ENCODE assay signal across 1 cellular context in genomic region chr7:92245487-92246362, GRCh38.
TF ChIP-seq lines count a peak whose summit lies in the region.

ANKIB1 (plus strand) TSS chr7:92245974; CDS start chr7:92294979, 49,005 bp downstream.
KRIT1 (minus strand) TSS chr7:92245914; CDS start chr7:92242135, 3,779 bp downstream.

TF ChIP-seq in HepG2, 621 proteins besides CTCF, POLR2A, EP300 and RAD21 (continued from another document and continues in another):
- TF ChIP-seq, protein P1, sequence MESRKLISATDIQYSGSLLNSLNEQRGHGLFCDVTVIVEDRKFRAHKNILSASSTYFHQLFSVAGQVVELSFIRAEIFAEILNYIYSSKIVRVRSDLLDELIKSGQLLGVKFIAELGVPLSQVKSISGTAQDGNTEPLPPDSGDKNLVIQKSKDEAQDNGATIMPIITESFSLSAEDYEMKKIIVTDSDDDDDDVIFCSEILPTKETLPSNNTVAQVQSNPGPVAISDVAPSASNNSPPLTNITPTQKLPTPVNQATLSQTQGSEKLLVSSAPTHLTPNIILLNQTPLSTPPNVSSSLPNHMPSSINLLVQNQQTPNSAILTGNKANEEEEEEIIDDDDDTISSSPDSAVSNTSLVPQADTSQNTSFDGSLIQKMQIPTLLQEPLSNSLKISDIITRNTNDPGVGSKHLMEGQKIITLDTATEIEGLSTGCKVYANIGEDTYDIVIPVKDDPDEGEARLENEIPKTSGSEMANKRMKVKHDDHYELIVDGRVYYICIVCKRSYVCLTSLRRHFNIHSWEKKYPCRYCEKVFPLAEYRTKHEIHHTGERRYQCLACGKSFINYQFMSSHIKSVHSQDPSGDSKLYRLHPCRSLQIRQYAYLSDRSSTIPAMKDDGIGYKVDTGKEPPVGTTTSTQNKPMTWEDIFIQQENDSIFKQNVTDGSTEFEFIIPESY (CRISPR knock-in tag; IDR thresholded peaks at IDR 0.05) = no peak
- TF ChIP-seq RBM39 (IDR thresholded peaks at IDR 0.05; ENCODE audit: low read depth, low read length, poor library complexity, severe bottlenecking) (peak; percentile 95), KLF6 (CRISPR knock-in tag; IDR thresholded peaks at IDR 0.05) (peak; percentile 80; the same call in 1 of the 2 replicates), ETS1 (CRISPR knock-in tag; IDR thresholded peaks at IDR 0.05) (no peak; the same call in 1 of the 2 replicates), KLF13 (CRISPR knock-in tag; IDR thresholded peaks at IDR 0.05) (no peak), NFKBIZ (CRISPR knock-in tag; IDR thresholded peaks at IDR 0.05) (no peak), GATA4 (IDR thresholded peaks at IDR 0.05; ENCODE audit: borderline replicate concordance, low read depth) (no peak), PTBP1 (IDR thresholded peaks at IDR 0.05; ENCODE audit: low read depth, low read length, poor library complexity, severe bottlenecking) (no peak), ZFY (CRISPR knock-in tag; IDR thresholded peaks at IDR 0.05) (peak; percentile 97), ELF1 (CRISPR knock-in tag; IDR thresholded peaks at IDR 0.05) (peak; percentile 96), ZNF12 (CRISPR knock-in tag; IDR thresholded peaks at IDR 0.05) (no peak), HMG20B (CRISPR knock-in tag; conservative IDR thresholded peaks at IDR 0.05) (no peak), ZNF75D (CRISPR knock-in tag; IDR thresholded peaks at IDR 0.05; ENCODE audit: borderline replicate concordance) (no peak; the same call in 1 of the 2 replicates), GABPB1 (CRISPR knock-in tag; IDR thresholded peaks at IDR 0.05) (peak; percentile 99), CCAR2 (optimal IDR thresholded peaks at IDR 0.05; ENCODE audit: low read depth, low read length) (no peak), PHF21A (CRISPR knock-in tag; IDR thresholded peaks at IDR 0.05) (peak; percentile 73), BCL3 (CRISPR knock-in tag; IDR thresholded peaks at IDR 0.05) (no peak), U2AF1 (optimal IDR thresholded peaks at IDR 0.05; ENCODE audit: low read depth, low read length) (peak; percentile 58), HMG20A (CRISPR knock-in tag; IDR thresholded peaks at IDR 0.05; ENCODE audit: borderline replicate concordance) (no peak), FOSL1 (CRISPR knock-in tag; IDR thresholded peaks at IDR 0.05; ENCODE audit: borderline replicate concordance) (no peak), ZZZ3 (CRISPR knock-in tag; IDR thresholded peaks at IDR 0.05; ENCODE audit: borderline replicate concordance) (peak; percentile 36; the same call in 1 of the 2 replicates), ZNF326 (CRISPR knock-in tag; IDR thresholded peaks at IDR 0.05; ENCODE audit: borderline replicate concordance) (no peak), ZNF510 (CRISPR knock-in tag; IDR thresholded peaks at IDR 0.05; ENCODE audit: low read depth) (peak; percentile 77; the same call in 1 of the 2 replicates), ZFP62 (CRISPR knock-in tag; IDR thresholded peaks at IDR 0.05) (no peak), SALL1 (CRISPR knock-in tag; IDR thresholded peaks at IDR 0.05) (peak; percentile 64), RXRA (CRISPR knock-in tag; IDR thresholded peaks at IDR 0.05) (no peak), ZNF775 (CRISPR knock-in tag; IDR thresholded peaks at IDR 0.05; ENCODE audit: borderline replicate concordance) (peak; percentile 72; the same call in 1 of the 2 replicates), MAZ (IDR thresholded peaks at IDR 0.05; ENCODE audit: borderline replicate concordance, low read depth, low read length) (peak; percentile 61; the same call in 1 of the 2 replicates), MAZ (CRISPR knock-in tag; IDR thresholded peaks at IDR 0.05; ENCODE audit: low read depth) (no peak), ZNF703 (CRISPR knock-in tag; IDR thresholded peaks at IDR 0.05; ENCODE audit: borderline replicate concordance) (peak; percentile 95), SIX1 (CRISPR knock-in tag; IDR thresholded peaks at IDR 0.05; ENCODE audit: borderline replicate concordance) (no peak), CHD4 (IDR thresholded peaks at IDR 0.05; ENCODE audit: borderline replicate concordance, low read length) (no peak), RORA (CRISPR knock-in tag; IDR thresholded peaks at IDR 0.05) (no peak), TOPORS (CRISPR knock-in tag; IDR thresholded peaks at IDR 0.05) (no peak), YEATS4 (CRISPR knock-in tag; IDR thresholded peaks at IDR 0.05; ENCODE audit: borderline replicate concordance) (peak; percentile 90), ZNF557 (CRISPR knock-in tag; IDR thresholded peaks at IDR 0.05) (0 out of 2 replicates have a peak, but pooled peaks have one; percentile 2), MNT (IDR thresholded peaks at IDR 0.05) (peak; percentile 10; the same call in 1 of the 2 replicates)
- TF ChIP-seq, protein P2, sequence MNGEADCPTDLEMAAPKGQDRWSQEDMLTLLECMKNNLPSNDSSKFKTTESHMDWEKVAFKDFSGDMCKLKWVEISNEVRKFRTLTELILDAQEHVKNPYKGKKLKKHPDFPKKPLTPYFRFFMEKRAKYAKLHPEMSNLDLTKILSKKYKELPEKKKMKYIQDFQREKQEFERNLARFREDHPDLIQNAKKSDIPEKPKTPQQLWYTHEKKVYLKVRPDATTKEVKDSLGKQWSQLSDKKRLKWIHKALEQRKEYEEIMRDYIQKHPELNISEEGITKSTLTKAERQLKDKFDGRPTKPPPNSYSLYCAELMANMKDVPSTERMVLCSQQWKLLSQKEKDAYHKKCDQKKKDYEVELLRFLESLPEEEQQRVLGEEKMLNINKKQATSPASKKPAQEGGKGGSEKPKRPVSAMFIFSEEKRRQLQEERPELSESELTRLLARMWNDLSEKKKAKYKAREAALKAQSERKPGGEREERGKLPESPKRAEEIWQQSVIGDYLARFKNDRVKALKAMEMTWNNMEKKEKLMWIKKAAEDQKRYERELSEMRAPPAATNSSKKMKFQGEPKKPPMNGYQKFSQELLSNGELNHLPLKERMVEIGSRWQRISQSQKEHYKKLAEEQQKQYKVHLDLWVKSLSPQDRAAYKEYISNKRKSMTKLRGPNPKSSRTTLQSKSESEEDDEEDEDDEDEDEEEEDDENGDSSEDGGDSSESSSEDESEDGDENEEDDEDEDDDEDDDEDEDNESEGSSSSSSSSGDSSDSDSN (CRISPR knock-in tag; IDR thresholded peaks at IDR 0.05) = peak; percentile 82
- TF ChIP-seq, protein P3, sequence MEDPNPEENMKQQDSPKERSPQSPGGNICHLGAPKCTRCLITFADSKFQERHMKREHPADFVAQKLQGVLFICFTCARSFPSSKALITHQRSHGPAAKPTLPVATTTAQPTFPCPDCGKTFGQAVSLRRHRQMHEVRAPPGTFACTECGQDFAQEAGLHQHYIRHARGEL (CRISPR knock-in tag; IDR thresholded peaks at IDR 0.05) = no peak
- TF ChIP-seq, protein P4, sequence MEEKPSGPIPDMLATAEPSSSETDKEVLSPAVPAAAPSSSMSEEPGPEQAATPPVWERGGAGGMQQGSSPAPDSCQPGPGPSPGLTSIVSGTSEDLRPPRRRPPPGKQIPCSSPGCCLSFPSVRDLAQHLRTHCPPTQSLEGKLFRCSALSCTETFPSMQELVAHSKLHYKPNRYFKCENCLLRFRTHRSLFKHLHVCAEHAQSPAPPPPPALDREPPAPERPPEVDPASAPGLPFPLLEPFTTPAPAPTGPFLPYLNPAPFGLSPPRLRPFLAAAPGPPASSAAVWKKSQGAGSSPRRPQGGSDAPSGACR (CRISPR knock-in tag; IDR thresholded peaks at IDR 0.05) = no peak; the same call in 1 of the 2 replicates
- TF ChIP-seq, protein P5, sequence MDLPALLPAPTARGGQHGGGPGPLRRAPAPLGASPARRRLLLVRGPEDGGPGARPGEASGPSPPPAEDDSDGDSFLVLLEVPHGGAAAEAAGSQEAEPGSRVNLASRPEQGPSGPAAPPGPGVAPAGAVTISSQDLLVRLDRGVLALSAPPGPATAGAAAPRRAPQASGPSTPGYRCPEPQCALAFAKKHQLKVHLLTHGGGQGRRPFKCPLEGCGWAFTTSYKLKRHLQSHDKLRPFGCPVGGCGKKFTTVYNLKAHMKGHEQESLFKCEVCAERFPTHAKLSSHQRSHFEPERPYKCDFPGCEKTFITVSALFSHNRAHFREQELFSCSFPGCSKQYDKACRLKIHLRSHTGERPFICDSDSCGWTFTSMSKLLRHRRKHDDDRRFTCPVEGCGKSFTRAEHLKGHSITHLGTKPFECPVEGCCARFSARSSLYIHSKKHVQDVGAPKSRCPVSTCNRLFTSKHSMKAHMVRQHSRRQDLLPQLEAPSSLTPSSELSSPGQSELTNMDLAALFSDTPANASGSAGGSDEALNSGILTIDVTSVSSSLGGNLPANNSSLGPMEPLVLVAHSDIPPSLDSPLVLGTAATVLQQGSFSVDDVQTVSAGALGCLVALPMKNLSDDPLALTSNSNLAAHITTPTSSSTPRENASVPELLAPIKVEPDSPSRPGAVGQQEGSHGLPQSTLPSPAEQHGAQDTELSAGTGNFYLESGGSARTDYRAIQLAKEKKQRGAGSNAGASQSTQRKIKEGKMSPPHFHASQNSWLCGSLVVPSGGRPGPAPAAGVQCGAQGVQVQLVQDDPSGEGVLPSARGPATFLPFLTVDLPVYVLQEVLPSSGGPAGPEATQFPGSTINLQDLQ (CRISPR knock-in tag; IDR thresholded peaks at IDR 0.05) = peak; percentile 71
- TF ChIP-seq, protein P6, sequence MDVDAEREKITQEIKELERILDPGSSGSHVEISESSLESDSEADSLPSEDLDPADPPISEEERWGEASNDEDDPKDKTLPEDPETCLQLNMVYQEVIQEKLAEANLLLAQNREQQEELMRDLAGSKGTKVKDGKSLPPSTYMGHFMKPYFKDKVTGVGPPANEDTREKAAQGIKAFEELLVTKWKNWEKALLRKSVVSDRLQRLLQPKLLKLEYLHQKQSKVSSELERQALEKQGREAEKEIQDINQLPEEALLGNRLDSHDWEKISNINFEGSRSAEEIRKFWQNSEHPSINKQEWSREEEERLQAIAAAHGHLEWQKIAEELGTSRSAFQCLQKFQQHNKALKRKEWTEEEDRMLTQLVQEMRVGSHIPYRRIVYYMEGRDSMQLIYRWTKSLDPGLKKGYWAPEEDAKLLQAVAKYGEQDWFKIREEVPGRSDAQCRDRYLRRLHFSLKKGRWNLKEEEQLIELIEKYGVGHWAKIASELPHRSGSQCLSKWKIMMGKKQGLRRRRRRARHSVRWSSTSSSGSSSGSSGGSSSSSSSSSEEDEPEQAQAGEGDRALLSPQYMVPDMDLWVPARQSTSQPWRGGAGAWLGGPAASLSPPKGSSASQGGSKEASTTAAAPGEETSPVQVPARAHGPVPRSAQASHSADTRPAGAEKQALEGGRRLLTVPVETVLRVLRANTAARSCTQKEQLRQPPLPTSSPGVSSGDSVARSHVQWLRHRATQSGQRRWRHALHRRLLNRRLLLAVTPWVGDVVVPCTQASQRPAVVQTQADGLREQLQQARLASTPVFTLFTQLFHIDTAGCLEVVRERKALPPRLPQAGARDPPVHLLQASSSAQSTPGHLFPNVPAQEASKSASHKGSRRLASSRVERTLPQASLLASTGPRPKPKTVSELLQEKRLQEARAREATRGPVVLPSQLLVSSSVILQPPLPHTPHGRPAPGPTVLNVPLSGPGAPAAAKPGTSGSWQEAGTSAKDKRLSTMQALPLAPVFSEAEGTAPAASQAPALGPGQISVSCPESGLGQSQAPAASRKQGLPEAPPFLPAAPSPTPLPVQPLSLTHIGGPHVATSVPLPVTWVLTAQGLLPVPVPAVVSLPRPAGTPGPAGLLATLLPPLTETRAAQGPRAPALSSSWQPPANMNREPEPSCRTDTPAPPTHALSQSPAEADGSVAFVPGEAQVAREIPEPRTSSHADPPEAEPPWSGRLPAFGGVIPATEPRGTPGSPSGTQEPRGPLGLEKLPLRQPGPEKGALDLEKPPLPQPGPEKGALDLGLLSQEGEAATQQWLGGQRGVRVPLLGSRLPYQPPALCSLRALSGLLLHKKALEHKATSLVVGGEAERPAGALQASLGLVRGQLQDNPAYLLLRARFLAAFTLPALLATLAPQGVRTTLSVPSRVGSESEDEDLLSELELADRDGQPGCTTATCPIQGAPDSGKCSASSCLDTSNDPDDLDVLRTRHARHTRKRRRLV (CRISPR knock-in tag; IDR thresholded peaks at IDR 0.05) = peak; percentile 24; the same call in 1 of the 2 replicates
